In the genomic region with DNA sequence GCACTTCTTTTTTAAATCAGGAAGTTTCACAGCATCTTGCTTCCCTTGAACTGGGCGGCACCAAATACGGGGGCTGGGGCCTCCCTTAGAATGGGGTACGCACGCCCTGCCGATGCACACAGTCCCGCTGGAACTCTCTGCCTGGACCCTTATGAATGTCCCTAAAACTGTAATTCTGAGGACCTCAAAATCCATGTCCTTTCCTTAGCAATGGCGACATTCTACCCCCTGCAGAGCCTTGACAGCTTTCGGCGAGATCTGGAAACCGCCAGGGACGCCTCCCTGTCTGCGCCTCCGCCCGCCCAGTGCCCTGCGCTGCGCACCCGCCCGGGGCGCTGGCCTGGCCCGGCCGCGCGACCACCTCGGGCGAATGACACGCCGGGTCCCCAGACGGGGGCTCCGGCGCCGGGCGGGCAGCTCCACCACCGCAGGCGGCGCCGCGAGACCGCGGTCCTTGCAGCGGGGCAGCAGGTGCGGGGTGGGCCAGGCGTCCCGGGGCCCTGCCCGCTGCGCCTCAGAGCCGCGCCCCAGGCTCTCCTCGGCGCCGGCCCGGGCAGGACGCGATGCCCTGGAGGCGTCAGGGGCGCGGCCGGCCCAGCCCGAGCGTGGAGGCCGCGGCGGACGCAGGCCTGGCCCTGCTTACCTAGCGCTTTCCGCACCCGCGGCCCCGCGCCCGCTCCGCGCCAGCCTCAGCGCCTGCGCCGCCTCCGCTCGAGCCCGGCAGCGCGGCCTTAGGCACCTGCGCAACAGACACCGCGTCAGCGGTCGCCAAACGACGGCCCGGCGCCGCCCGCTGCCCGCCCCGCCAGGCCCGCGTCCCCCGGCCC, we compare ENCODE assay signal across 9 cellular contexts. TPM values are rescaled to one million over a fixed set of nuclear protein-coding genes. Genes with fewer than 3 reads are reported as not detected.
DNase-seq lines count a peak whose midpoint lies in the region; ATAC-seq, FAIRE-seq and TF ChIP-seq lines count a peak whose summit lies in the region.
"Had no signal": no experiment of that assay in that cellular context is flagged by ENCODE, and none has a peak within 500 bp of the region (broad histone marks: within the 10 kb centered on the region; RNA-seq: fewer than 3 reads in every experiment).

No MANE protein-coding gene starts in this region.

- no peaks in the 10 kb centered on the region for H3K9me2 ChIP-seq in OCI-LY1 (ENCODE audit: low read depth, low read length)

- 1% methylated on average over 71 to 96 of the region's 96 CpGs for WGBS in pancreas, 2 donors

- CTCF ChIA-PET in AG04450 (lab: Charles Lee): no interaction called here

- no peak for TF ChIP-seq CTCF in AG04450 (IDR thresholded peaks at IDR 0.05; ENCODE audit: low read depth, low read length)
- TF ChIP-seq CTCF in OCI-LY1 (IDR thresholded peaks at IDR 0.05; ENCODE audit: low read length): no peak
- no peak for TF ChIP-seq CTCF in pancreas (IDR thresholded peaks at IDR 0.05)
- no peak for TF ChIP-seq CTCF in upper lobe of right lung (IDR thresholded peaks at IDR 0.05)

- FAIRE-seq in pancreas (lab: Jason Lieb, UNC): no peak

- ATAC-seq in GM18519 (IDR thresholded peaks at IDR 0.05; ENCODE audit: low FRiP score, unreplicated experiment): peak; percentile 45
- peak; percentile 41 for ATAC-seq in HG03039 (IDR thresholded peaks at IDR 0.05; ENCODE audit: unreplicated experiment)
- ATAC-seq in pancreas: peak; percentile 17 to 39 (median 28)
- peak; percentile 55 for ATAC-seq in upper lobe of right lung

- DNase-seq in AG04450 (ENCODE audit: low read depth, low spot score): peak; percentile 8
- peak; percentile 59 for DNase-seq in activated T-helper 9 cell treated with anti-CD3 and anti-CD28 coated beads, Interleukin-2, amount 50 U/mL, for 16 hours (ENCODE audit: low read depth)
- DNase-seq in globus pallidus (ENCODE audit: low spot score): peak; percentile 19
- peak; percentile 50 to 86 (median 70) for DNase-seq in pancreas
- peak; percentile 88 for DNase-seq in upper lobe of right lung

- peak overlapping the region; percentile 62 for H3K4me2 ChIP-seq in OCI-LY1 (ENCODE audit: low read length)

- no peaks in the 10 kb centered on the region for H4K20me1 ChIP-seq in OCI-LY1 (ENCODE audit: insufficient read depth, low read length)

- H3K9me3 ChIP-seq in AG04450 (ENCODE audit: control insufficient read depth, insufficient read depth, low read length) (peaks cover 3% of the 10 kb centered on the region; the same call in 1 of the 2 replicates), OCI-LY1 (ENCODE audit: low read length) (no peaks in the 10 kb centered on the region), pancreas (no peaks in the 10 kb centered on the region), upper lobe of right lung (no peaks in the 10 kb centered on the region)

- H3K36me3 ChIP-seq in OCI-LY1 (ENCODE audit: insufficient read depth, low read length) (no peaks in the 10 kb centered on the region; the same call in 1 of the 2 replicates), pancreas (peaks cover 0 to 18% (median 9%) of the 10 kb centered on the region in 3 donors), upper lobe of right lung (peaks cover 25% of the 10 kb centered on the region)

- no peaks in the 10 kb centered on the region for H3F3A ChIP-seq in OCI-LY1 (ENCODE audit: insufficient read depth, low read length)

- intact Hi-C loops in pancreas (cut with DNase I): no loop called here
- intact Hi-C loops in upper lobe of right lung (cut with DNase I): no loop called here

- H3K4me3 ChIP-seq in AG04450 (ENCODE audit: low read depth, low read length): peak overlapping the region; percentile 96
- H3K4me3 ChIP-seq in OCI-LY1 (ENCODE audit: low read depth, low read length, poor library complexity, severe bottlenecking): peak overlapping the region; percentile 64
- peak overlapping the region; percentile 40 to 96 (median 93) for H3K4me3 ChIP-seq in pancreas
- peak overlapping the region; percentile 98 for H3K4me3 ChIP-seq in upper lobe of right lung

- H3K27ac ChIP-seq in AG04450 (ENCODE audit: low read depth, low read length): no peak overlapping the region
- no peak overlapping the region for H3K27ac ChIP-seq in OCI-LY1 (ENCODE audit: low read depth, low read length, poor library complexity, severe bottlenecking)
- peak overlapping the region; percentile 42 to 90 (median 78) for H3K27ac ChIP-seq in pancreas
- peak overlapping the region; percentile 66 for H3K27ac ChIP-seq in upper lobe of right lung

- POLR2A ChIA-PET in AG04450 (lab: Yijun Ruan, JAX): interaction anchor here (0.7 to 2.6 kb wide), 4 partner anchors 43 to 603 kb away, joined by 3 to 21 read pairs (median 6); a partner anchor contains a TSS

- H2AFZ ChIP-seq in OCI-LY1 (ENCODE audit: low read length): no peak overlapping the region

- H3K27me3 ChIP-seq in AG04450 (ENCODE audit: control insufficient read depth, insufficient read depth, low read length): no peaks in the 10 kb centered on the region
- 0 out of 2 replicates have a peak, but pooled peaks cover 4% of the 10 kb centered on the region for H3K27me3 ChIP-seq in OCI-LY1 (ENCODE audit: insufficient read depth, low read length)
- no peaks in the 10 kb centered on the region for H3K27me3 ChIP-seq in pancreas
- H3K27me3 ChIP-seq in upper lobe of right lung: no peaks in the 10 kb centered on the region

- H3K9ac ChIP-seq in OCI-LY1 (ENCODE audit: low read length): no peak overlapping the region; the same call in 1 of the 2 replicates

- H3K4me1 ChIP-seq in OCI-LY1 (ENCODE audit: insufficient read depth, low read length, severe bottlenecking) (peaks cover 8% of the 10 kb centered on the region), pancreas (peaks cover 21 to 30% (median 24%) of the 10 kb centered on the region in 3 donors), upper lobe of right lung (peaks cover 30% of the 10 kb centered on the region)

- no peaks in the 10 kb centered on the region for H3K79me2 ChIP-seq in OCI-LY1 (ENCODE audit: insufficient read depth, low read length)

RNA-seq across cellular contexts. Expression of a gene that starts 0.5 kb away (rescaled TPM):
- polyA plus RNA-seq in AG04450 (2011; rRNA removed) (11.8 and 16.2 TPM in 2 replicates), pancreas (10 to 100 TPM; 57.9 to 63.7 TPM)
- polyA minus RNA-seq in AG04450 (2011; rRNA and poly(A)+ RNA removed): 12.9 and 13.7 TPM in 2 replicates
- total RNA-seq in pancreas (10 to 100 TPM; 26.6 to 39.5 (median 34.6) TPM), upper lobe of right lung (71.8 TPM)

RNA-seq across cellular contexts. Expression of a gene that starts 0.9 kb away (rescaled TPM):
- polyA plus RNA-seq in AG04450 (2011; rRNA removed): 35.2 and 45.4 TPM in 2 replicates
- polyA minus RNA-seq in AG04450 (2011; rRNA and poly(A)+ RNA removed): 17.8 and 18.3 TPM in 2 replicates
- total RNA-seq in pancreas: 10 to 100 TPM in 3 of 6 donors, 1 to 10 TPM in 3; 5.1 to 14.4 (median 10.2) TPM
- polyA plus RNA-seq in pancreas: 10 to 100 TPM; 12.4 to 12.7 TPM
- 17.2 TPM for total RNA-seq in upper lobe of right lung

RNA-seq across cellular contexts. Expression of a gene that starts 32.6 kb away (rescaled TPM):
- polyA plus RNA-seq in AG04450 (2011; rRNA removed) (not detected in 2 replicates), pancreas (1 to 10 TPM; 4.4 to 8.2 TPM)
- not detected in 2 replicates for polyA minus RNA-seq in AG04450 (2011; rRNA and poly(A)+ RNA removed)
- total RNA-seq in pancreas (1 to 10 TPM; 1.0 to 3.8 (median 2.3) TPM), upper lobe of right lung (2.5 TPM)
- total RNA-seq: RPMI7951 had no signal

RNA-seq across cellular contexts. Expression of a gene that starts 43.3 kb away (rescaled TPM):
- polyA plus RNA-seq in AG04450 (2011; rRNA removed) (20.0 and 29.2 TPM in 2 replicates), pancreas (10 to 100 TPM; 55.7 to 58.8 TPM)
- polyA minus RNA-seq in AG04450 (2011; rRNA and poly(A)+ RNA removed): 6.0 and 6.4 TPM in 2 replicates
- total RNA-seq in pancreas (10 to 100 TPM; 20.4 to 42.5 (median 25.6) TPM), upper lobe of right lung (38.9 TPM)

RNA-seq across cellular contexts. Expression of a gene that starts 43.7 kb away (rescaled TPM):
- polyA plus RNA-seq in AG04450 (2011; rRNA removed) (11.0 and 13.3 TPM in 2 replicates), pancreas (100 to 1,000 TPM; 161 to 223 TPM)
- 8.1 and 8.4 TPM in 2 replicates for polyA minus RNA-seq in AG04450 (2011; rRNA and poly(A)+ RNA removed)
- total RNA-seq in pancreas (10 to 100 TPM; 19.2 to 41.3 (median 37.2) TPM), upper lobe of right lung (43.0 TPM)

Comparison
In these comparisons a context has a peak if more than half of its experiments do, and no peak if none do; other contexts are left out.
1. DNase-seq: peak in every context shown above with its lines; median percentile 88 in upper lobe of right lung; 70 in pancreas; 59 in activated T-helper 9 cell treated with anti-CD3 and anti-CD28 coated beads, Interleukin-2, amount 50 U/mL, for 16 hours; 19 in globus pallidus; 8 in AG04450.
2. H3K27ac ChIP-seq: peak in pancreas (4 of 4) and upper lobe of right lung (single experiment); none in AG04450 (single experiment) and OCI-LY1 (single experiment).
3. Peak in every context shown above with its lines, with median percentiles within 50 percentile points of each other: H3K4me3 ChIP-seq and ATAC-seq.